Comparison of ENCODE assay signal across 7 cellular contexts in genomic region chr1:57018119-57018518, GRCh38. TPM values are rescaled to one million over a fixed set of nuclear protein-coding genes. Genes with fewer than 3 reads are reported as not detected.
"Had no signal": no experiment of that assay in that cellular context is flagged by ENCODE, and none has a peak within 500 bp of the region (broad histone marks: within the 10 kb centered on the region; RNA-seq: fewer than 3 reads in every experiment).

No MANE protein-coding gene starts in this region.

- H3K27ac ChIP-seq: GM23248, HL-60 had no signal

- H3K4me3 Mint-ChIP-seq: H9, IgD-negative memory B cell had no signal

- H3K9ac ChIP-seq: GM23248 had no signal

- H3K4me3 ChIP-seq: GM23248 had no signal

- DNase-seq: HCEC 1CT had no signal

- H3K4me1 Mint-ChIP-seq: IgD-negative memory B cell had no signal

- H3K27ac Mint-ChIP-seq: H9, IgD-negative memory B cell had no signal

- H3K9me3 Mint-ChIP-seq: H9 had no signal

- H2AFZ ChIP-seq: GM23248 had no signal

RNA-seq across cellular contexts. Expression of gene C8B, which starts 52.3 kb away (rescaled TPM):
- total RNA-seq: GM23248, H1, H9, HT1080 had no signal
- polyA plus RNA-seq: GM23248, H1, IgD-negative memory B cell had no signal
